1 cellular context compared by ENCODE assay signal in the genomic region with DNA sequence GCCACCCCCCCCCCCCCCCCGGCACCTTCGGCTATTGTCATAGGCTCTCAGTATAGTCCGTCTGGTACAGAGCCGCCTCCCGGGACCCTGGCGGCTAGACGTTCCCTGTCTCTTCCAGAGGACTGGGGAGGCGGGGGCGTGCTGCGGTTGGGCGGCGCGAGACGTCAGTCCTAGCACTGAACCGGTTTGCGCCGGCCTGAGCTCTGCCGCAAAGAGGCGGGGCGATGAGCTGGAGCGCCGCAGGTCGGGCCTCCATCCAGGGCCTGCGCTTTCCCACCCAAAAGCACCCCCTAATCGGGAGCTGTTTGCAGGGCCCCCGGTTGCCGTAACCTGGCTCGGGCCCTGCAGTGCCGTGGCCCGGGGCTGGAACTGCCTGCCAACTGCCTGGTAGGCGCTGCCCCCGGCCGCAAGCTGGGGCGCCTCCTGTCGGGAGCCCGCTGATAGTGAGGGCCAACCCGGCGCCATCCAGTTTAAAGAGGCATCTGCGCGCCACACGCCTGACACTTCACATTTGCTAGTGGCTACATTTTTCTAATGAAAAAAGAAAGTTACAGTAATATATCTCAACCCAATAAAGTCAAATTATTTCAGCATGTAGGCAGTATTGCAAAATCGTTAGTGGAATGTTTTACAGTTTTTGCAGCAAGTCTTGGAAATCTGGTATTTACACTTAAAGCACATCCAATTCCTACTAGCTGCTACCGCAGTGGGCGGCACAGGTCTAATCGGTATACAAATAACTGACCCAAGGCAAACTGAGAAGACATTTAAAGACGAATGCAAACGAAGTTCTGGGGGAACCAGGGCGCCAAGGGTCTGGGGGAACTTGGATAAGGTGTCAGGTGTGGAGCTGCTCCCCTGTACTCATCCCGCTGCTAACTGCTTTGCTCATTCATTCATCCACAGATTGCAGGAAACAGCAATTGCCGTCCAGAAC.
TF ChIP-seq lines count a peak whose summit lies in the region.

No MANE protein-coding gene starts in this region.

TF ChIP-seq in K562, 482 proteins besides CTCF, POLR2A, EP300 and RAD21 (continued from another document and continues in another):
- TF ChIP-seq, protein P1, sequence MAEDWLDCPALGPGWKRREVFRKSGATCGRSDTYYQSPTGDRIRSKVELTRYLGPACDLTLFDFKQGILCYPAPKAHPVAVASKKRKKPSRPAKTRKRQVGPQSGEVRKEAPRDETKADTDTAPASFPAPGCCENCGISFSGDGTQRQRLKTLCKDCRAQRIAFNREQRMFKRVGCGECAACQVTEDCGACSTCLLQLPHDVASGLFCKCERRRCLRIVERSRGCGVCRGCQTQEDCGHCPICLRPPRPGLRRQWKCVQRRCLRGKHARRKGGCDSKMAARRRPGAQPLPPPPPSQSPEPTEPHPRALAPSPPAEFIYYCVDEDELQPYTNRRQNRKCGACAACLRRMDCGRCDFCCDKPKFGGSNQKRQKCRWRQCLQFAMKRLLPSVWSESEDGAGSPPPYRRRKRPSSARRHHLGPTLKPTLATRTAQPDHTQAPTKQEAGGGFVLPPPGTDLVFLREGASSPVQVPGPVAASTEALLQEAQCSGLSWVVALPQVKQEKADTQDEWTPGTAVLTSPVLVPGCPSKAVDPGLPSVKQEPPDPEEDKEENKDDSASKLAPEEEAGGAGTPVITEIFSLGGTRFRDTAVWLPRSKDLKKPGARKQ (CRISPR knock-in tag; IDR thresholded peaks at IDR 0.05) = no peak
- TF ChIP-seq, protein P2, sequence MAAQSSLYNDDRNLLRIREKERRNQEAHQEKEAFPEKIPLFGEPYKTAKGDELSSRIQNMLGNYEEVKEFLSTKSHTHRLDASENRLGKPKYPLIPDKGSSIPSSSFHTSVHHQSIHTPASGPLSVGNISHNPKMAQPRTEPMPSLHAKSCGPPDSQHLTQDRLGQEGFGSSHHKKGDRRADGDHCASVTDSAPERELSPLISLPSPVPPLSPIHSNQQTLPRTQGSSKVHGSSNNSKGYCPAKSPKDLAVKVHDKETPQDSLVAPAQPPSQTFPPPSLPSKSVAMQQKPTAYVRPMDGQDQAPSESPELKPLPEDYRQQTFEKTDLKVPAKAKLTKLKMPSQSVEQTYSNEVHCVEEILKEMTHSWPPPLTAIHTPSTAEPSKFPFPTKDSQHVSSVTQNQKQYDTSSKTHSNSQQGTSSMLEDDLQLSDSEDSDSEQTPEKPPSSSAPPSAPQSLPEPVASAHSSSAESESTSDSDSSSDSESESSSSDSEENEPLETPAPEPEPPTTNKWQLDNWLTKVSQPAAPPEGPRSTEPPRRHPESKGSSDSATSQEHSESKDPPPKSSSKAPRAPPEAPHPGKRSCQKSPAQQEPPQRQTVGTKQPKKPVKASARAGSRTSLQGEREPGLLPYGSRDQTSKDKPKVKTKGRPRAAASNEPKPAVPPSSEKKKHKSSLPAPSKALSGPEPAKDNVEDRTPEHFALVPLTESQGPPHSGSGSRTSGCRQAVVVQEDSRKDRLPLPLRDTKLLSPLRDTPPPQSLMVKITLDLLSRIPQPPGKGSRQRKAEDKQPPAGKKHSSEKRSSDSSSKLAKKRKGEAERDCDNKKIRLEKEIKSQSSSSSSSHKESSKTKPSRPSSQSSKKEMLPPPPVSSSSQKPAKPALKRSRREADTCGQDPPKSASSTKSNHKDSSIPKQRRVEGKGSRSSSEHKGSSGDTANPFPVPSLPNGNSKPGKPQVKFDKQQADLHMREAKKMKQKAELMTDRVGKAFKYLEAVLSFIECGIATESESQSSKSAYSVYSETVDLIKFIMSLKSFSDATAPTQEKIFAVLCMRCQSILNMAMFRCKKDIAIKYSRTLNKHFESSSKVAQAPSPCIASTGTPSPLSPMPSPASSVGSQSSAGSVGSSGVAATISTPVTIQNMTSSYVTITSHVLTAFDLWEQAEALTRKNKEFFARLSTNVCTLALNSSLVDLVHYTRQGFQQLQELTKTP (IDR thresholded peaks at IDR 0.05; ENCODE audit: low read depth in 1 of 2, partially characterized antibody in 2 of 2) = no peak
- TF ChIP-seq HLTF (IDR thresholded peaks at IDR 0.05) (no peak), BMI1 (IDR thresholded peaks at IDR 0.05; ENCODE audit: low read length) (no peak), MCM3 (IDR thresholded peaks at IDR 0.05) (no peak), CHD1 (IDR thresholded peaks at IDR 0.05; ENCODE audit: low read length) (no peak), ZNF384 (IDR thresholded peaks at IDR 0.05; ENCODE audit: low read depth, low read length) (no peak), ZNF212 (CRISPR knock-in tag; IDR thresholded peaks at IDR 0.05) (no peak), ZNF830 (CRISPR knock-in tag; IDR thresholded peaks at IDR 0.05) (no peak), TRIM24 (IDR thresholded peaks at IDR 0.05) (peak in 1 of 2 experiments; percentile 63; a peak in 2 of 4 replicates), NCOA1 (IDR thresholded peaks at IDR 0.05; ENCODE audit: low read depth) (no peak), ZNF561 (CRISPR knock-in tag; conservative IDR thresholded peaks at IDR 0.05) (no peak), ZKSCAN8 (CRISPR knock-in tag; IDR thresholded peaks at IDR 0.05) (no peak), SAFB (IDR thresholded peaks at IDR 0.05; ENCODE audit: borderline replicate concordance, low read depth, low read length) (no peak), NFIC (IDR thresholded peaks at IDR 0.05) (peak; percentile 31; the same call in 1 of the 2 replicates), ZNF133 (CRISPR knock-in tag; IDR thresholded peaks at IDR 0.05) (no peak), NFYB (IDR thresholded peaks at IDR 0.05; ENCODE audit: extremely low read depth, insufficient read length) (peak; percentile 17), ELF4 (CRISPR knock-in tag; IDR thresholded peaks at IDR 0.05) (no peak), ZNF507 (tag; conservative IDR thresholded peaks at IDR 0.05) (no peak), KAT8 (IDR thresholded peaks at IDR 0.05; ENCODE audit: low read depth) (no peak), LARP7 (IDR thresholded peaks at IDR 0.05) (no peak), NBN (IDR thresholded peaks at IDR 0.05; ENCODE audit: low read depth) (no peak), NFATC3 (IDR thresholded peaks at IDR 0.05) (no peak), YBX1 (IDR thresholded peaks at IDR 0.05) (no peak), ZBTB17 (CRISPR knock-in tag; IDR thresholded peaks at IDR 0.05) (peak; percentile 53; the same call in 1 of the 2 replicates), SRSF9 (IDR thresholded peaks at IDR 0.05; ENCODE audit: borderline replicate concordance, low read depth, low read length) (no peak), CBFA2T3 (IDR thresholded peaks at IDR 0.05) (no peak), NCOA2 (IDR thresholded peaks at IDR 0.05; ENCODE audit: partially characterized antibody in 2 of 2) (no peak), ZSCAN32 (CRISPR knock-in tag; IDR thresholded peaks at IDR 0.05) (no peak), SUPT5H (IDR thresholded peaks at IDR 0.05) (peak; percentile 80), NFIX (CRISPR knock-in tag; IDR thresholded peaks at IDR 0.05; ENCODE audit: low read depth) (no peak), NCOR1 (IDR thresholded peaks at IDR 0.05) (peak; percentile 45), SRSF7 (optimal IDR thresholded peaks at IDR 0.05; ENCODE audit: low read depth, low read length) (no peak), CBFA2T2 (conservative IDR thresholded peaks at IDR 0.05) (no peak), TAF9B (IDR thresholded peaks at IDR 0.05; ENCODE audit: partially characterized antibody) (peak; percentile 56), MEF2D (tag; conservative IDR thresholded peaks at IDR 0.05; ENCODE audit: low read depth) (no peak), U2AF2 (optimal IDR thresholded peaks at IDR 0.05; ENCODE audit: low read depth, low read length) (no peak), PCBP2 (IDR thresholded peaks at IDR 0.05; ENCODE audit: low read depth, low read length, poor library complexity, severe bottlenecking) (no peak), SMAD4 (CRISPR knock-in tag; conservative IDR thresholded peaks at IDR 0.05) (peak; percentile 94)
- TF ChIP-seq, protein P3, sequence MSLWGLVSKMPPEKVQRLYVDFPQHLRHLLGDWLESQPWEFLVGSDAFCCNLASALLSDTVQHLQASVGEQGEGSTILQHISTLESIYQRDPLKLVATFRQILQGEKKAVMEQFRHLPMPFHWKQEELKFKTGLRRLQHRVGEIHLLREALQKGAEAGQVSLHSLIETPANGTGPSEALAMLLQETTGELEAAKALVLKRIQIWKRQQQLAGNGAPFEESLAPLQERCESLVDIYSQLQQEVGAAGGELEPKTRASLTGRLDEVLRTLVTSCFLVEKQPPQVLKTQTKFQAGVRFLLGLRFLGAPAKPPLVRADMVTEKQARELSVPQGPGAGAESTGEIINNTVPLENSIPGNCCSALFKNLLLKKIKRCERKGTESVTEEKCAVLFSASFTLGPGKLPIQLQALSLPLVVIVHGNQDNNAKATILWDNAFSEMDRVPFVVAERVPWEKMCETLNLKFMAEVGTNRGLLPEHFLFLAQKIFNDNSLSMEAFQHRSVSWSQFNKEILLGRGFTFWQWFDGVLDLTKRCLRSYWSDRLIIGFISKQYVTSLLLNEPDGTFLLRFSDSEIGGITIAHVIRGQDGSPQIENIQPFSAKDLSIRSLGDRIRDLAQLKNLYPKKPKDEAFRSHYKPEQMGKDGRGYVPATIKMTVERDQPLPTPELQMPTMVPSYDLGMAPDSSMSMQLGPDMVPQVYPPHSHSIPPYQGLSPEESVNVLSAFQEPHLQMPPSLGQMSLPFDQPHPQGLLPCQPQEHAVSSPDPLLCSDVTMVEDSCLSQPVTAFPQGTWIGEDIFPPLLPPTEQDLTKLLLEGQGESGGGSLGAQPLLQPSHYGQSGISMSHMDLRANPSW (CRISPR knock-in tag; IDR thresholded peaks at IDR 0.05) = no peak
- TF ChIP-seq, protein P4, sequence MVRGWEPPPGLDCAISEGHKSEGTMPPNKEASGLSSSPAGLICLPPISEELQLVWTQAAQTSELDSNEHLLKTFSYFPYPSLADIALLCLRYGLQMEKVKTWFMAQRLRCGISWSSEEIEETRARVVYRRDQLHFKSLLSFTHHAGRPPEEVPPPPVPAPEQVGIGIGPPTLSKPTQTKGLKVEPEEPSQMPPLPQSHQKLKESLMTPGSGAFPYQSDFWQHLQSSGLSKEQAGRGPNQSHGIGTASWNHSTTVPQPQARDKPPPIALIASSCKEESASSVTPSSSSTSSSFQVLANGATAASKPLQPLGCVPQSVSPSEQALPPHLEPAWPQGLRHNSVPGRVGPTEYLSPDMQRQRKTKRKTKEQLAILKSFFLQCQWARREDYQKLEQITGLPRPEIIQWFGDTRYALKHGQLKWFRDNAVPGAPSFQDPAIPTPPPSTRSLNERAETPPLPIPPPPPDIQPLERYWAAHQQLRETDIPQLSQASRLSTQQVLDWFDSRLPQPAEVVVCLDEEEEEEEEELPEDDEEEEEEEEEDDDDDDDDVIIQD (CRISPR knock-in tag; IDR thresholded peaks at IDR 0.05) = no peak
- TF ChIP-seq, protein P5, sequence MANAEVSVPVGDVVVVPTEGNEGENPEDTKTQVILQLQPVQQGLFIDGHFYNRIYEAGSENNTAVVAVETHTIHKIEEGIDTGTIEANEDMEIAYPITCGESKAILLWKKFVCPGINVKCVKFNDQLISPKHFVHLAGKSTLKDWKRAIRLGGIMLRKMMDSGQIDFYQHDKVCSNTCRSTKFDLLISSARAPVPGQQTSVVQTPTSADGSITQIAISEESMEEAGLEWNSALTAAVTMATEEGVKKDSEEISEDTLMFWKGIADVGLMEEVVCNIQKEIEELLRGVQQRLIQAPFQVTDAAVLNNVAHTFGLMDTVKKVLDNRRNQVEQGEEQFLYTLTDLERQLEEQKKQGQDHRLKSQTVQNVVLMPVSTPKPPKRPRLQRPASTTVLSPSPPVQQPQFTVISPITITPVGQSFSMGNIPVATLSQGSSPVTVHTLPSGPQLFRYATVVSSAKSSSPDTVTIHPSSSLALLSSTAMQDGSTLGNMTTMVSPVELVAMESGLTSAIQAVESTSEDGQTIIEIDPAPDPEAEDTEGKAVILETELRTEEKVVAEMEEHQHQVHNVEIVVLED (CRISPR knock-in tag; IDR thresholded peaks at IDR 0.05) = peak; percentile 14; the same call in 1 of the 2 replicates
- TF ChIP-seq, protein P6, sequence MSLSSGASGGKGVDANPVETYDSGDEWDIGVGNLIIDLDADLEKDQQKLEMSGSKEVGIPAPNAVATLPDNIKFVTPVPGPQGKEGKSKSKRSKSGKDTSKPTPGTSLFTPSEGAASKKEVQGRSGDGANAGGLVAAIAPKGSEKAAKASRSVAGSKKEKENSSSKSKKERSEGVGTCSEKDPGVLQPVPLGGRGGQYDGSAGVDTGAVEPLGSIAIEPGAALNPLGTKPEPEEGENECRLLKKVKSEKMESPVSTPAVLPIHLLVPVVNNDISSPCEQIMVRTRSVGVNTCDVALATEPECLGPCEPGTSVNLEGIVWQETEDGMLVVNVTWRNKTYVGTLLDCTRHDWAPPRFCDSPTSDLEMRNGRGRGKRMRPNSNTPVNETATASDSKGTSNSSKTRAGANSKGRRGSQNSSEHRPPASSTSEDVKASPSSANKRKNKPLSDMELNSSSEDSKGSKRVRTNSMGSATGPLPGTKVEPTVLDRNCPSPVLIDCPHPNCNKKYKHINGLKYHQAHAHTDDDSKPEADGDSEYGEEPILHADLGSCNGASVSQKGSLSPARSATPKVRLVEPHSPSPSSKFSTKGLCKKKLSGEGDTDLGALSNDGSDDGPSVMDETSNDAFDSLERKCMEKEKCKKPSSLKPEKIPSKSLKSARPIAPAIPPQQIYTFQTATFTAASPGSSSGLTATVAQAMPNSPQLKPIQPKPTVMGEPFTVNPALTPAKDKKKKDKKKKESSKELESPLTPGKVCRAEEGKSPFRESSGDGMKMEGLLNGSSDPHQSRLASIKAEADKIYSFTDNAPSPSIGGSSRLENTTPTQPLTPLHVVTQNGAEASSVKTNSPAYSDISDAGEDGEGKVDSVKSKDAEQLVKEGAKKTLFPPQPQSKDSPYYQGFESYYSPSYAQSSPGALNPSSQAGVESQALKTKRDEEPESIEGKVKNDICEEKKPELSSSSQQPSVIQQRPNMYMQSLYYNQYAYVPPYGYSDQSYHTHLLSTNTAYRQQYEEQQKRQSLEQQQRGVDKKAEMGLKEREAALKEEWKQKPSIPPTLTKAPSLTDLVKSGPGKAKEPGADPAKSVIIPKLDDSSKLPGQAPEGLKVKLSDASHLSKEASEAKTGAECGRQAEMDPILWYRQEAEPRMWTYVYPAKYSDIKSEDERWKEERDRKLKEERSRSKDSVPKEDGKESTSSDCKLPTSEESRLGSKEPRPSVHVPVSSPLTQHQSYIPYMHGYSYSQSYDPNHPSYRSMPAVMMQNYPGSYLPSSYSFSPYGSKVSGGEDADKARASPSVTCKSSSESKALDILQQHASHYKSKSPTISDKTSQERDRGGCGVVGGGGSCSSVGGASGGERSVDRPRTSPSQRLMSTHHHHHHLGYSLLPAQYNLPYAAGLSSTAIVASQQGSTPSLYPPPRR (CRISPR knock-in tag; IDR thresholded peaks at IDR 0.05; ENCODE audit: borderline replicate concordance) = no peak
- TF ChIP-seq, protein P7, sequence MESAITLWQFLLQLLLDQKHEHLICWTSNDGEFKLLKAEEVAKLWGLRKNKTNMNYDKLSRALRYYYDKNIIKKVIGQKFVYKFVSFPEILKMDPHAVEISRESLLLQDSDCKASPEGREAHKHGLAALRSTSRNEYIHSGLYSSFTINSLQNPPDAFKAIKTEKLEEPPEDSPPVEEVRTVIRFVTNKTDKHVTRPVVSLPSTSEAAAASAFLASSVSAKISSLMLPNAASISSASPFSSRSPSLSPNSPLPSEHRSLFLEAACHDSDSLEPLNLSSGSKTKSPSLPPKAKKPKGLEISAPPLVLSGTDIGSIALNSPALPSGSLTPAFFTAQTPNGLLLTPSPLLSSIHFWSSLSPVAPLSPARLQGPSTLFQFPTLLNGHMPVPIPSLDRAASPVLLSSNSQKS (CRISPR knock-in tag; IDR thresholded peaks at IDR 0.05) = no peak
